Comparison of ENCODE assay signal across 24 cellular contexts in genomic region chr21:33961061-33961460, GRCh38.
"Had no signal": no experiment of that assay in that cellular context is flagged by ENCODE, and none has a peak within 500 bp of the region (broad histone marks: within the 10 kb centered on the region; RNA-seq: fewer than 3 reads in every experiment).

No MANE protein-coding gene starts in this region.

- H2AFZ ChIP-seq: hepatocyte had no signal

- H3K4me3 ChIP-seq: coronary artery, dorsolateral prefrontal cortex, esophagus muscularis mucosa, gastroesophageal sphincter, heart left ventricle, hepatocyte, left lung, lower lobe of right lung, mucosa of descending colon had no signal

- H3K36me3 ChIP-seq: esophagus muscularis mucosa, gastroesophageal sphincter, heart left ventricle, left lung, lower lobe of right lung had no signal

- H3K27me3 ChIP-seq: esophagus muscularis mucosa, foreskin keratinocyte, gastroesophageal sphincter, heart left ventricle, hepatocyte, left lung had no signal

- ATAC-seq: foreskin keratinocyte, gastroesophageal sphincter, heart left ventricle, left colon, left lung, left ventricle myocardium superior, lower lobe of right lung, mucosa of descending colon had no signal

- H3K4me1 ChIP-seq: esophagus muscularis mucosa, foreskin keratinocyte, gastroesophageal sphincter, heart left ventricle, left lung, lower lobe of right lung had no signal

- H3K27ac ChIP-seq: coronary artery, dorsolateral prefrontal cortex, esophagus muscularis mucosa, foreskin keratinocyte, gastroesophageal sphincter, heart left ventricle, hepatocyte, left lung, lower lobe of right lung had no signal

- DNase-seq: dermis blood vessel endothelial cell; dorsolateral prefrontal cortex; effector CD4-positive, alpha-beta T cell; effector memory CD4-positive, alpha-beta T cell; foreskin keratinocyte; heart left ventricle; hypothalamus; immature natural killer cell; islet precursor cell; kidney; kidney glomerular epithelial cell; left colon; left lung; left ventricle myocardium superior; lower lobe of right lung; mesenchymal stem cell; mucosa of descending colon had no signal

- H3K4me2 ChIP-seq: hepatocyte had no signal

- H3K79me2 ChIP-seq: hepatocyte had no signal

- H3K9me3 ChIP-seq: lower lobe of right lung had no signal

- FAIRE-seq: colon, endothelial cell of umbilical vein, frontal cortex, kidney had no signal
